In the genomic region with DNA sequence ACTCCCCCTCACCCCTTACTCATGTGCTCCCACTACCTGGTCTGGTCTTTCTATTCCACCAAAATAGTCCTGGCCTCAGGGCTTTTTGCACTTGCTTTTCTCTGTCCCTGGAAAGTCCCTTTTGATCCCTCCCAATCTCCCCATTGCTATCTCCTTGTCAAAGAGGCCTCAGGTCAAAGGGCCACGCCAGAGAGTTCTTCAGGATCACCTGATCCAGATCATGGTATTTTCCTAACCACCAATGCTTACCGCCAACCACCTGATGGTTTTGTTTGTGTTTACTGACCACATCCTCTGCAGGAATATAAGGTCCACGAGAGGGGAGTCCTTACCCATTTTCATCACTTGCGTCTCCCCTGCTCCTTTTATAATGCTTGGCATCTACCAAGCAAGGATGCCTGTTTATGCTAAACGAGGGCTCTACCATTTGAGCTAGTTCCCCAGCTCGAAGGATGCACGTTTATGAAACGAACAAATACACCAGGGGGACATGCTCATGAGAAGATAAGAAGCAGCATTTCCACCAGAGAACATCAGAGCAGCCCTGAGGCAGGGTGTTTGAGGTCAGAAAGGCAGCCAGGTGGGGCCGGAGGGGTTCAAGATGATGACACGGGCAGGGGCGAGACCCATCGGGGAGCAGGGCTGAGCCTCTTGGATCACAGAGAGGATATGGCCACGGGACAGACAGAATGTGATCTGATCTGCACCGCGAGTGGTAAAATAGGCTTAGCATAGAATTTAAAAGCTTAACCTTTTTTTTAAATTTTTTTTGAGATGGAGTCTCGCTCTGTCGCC, we compare ENCODE assay signal across 32 cellular contexts. TPM values are rescaled to one million over a fixed set of nuclear protein-coding genes. Genes with fewer than 3 reads are reported as not detected.
DNase-seq lines count a peak whose midpoint lies in the region; TF ChIP-seq lines count a peak whose summit lies in the region.
"Had no signal": no experiment of that assay in that cellular context is flagged by ENCODE, and none has a peak within 500 bp of the region (broad histone marks: within the 10 kb centered on the region; RNA-seq: fewer than 3 reads in every experiment).

No MANE protein-coding gene starts in this region.

- peak overlapping the region; percentile 63 for H3K27ac Mint-ChIP-seq in T-helper 2 cell treated with Interferon-gamma antibody and Interleukin-4, amounts not matched to agents 5 μg/mL and 100 μg/mL, for 36 hours
- no peak overlapping the region for H3K27ac Mint-ChIP-seq in neural crest cell (ENCODE audit: unreplicated experiment)
- H3K27ac Mint-ChIP-seq: CD8-positive, alpha-beta T cell; endodermal cell; H9; nephron progenitor cell had no signal

- TF ChIP-seq CTCF in neural crest cell (conservative IDR thresholded peaks at IDR 0.05) (no peak), OCI-LY7 (conservative IDR thresholded peaks at IDR 0.05; ENCODE audit: low read length) (no peak)

- no peaks in the 10 kb centered on the region for H3K36me3 Mint-ChIP-seq in T-helper 2 cell treated with Interferon-gamma antibody and Interleukin-4, amounts not matched to agents 5 μg/mL and 100 μg/mL, for 36 hours (ENCODE audit: low read depth)
- peaks cover 2% of the 10 kb centered on the region for H3K36me3 Mint-ChIP-seq in neural crest cell (ENCODE audit: low read depth)
- H3K36me3 Mint-ChIP-seq: CD8-positive, alpha-beta T cell had no signal

- H3K4me1 Mint-ChIP-seq in T-helper 2 cell treated with Interferon-gamma antibody and Interleukin-4, amounts not matched to agents 5 μg/mL and 100 μg/mL, for 36 hours (ENCODE audit: low read depth): peaks cover 13% of the 10 kb centered on the region
- H3K4me1 Mint-ChIP-seq in neural crest cell: peaks cover 8% of the 10 kb centered on the region
- H3K4me1 Mint-ChIP-seq: endodermal cell, H9, nephron progenitor cell had no signal

- no TSS peak for BruUV-seq in OCI-LY7 (replicated peaks; lab: Mats Ljungman, UMichigan)

- peaks cover 6% of the 10 kb centered on the region; the same call in 1 of the 2 replicates for H3K79me2 ChIP-seq in OCI-LY7 (ENCODE audit: insufficient read depth, low read depth, low read length)

- no peaks in the 10 kb centered on the region for H3K9me3 Mint-ChIP-seq in T-helper 2 cell treated with Interferon-gamma antibody and Interleukin-4, amounts not matched to agents 5 μg/mL and 100 μg/mL, for 36 hours
- peaks cover 3% of the 10 kb centered on the region for H3K9me3 Mint-ChIP-seq in neural crest cell
- H3K9me3 Mint-ChIP-seq: CD8-positive, alpha-beta T cell had no signal

- H3K4me3 Mint-ChIP-seq in T-helper 2 cell treated with Interferon-gamma antibody and Interleukin-4, amounts not matched to agents 5 μg/mL and 100 μg/mL, for 36 hours: peak overlapping the region; percentile 49
- H3K4me3 Mint-ChIP-seq in neural crest cell: peak overlapping the region; percentile 60
- H3K4me3 Mint-ChIP-seq: CD8-positive, alpha-beta T cell; endodermal cell; H9; nephron progenitor cell had no signal

- no peak overlapping the region for H3K4me2 ChIP-seq in OCI-LY7 (ENCODE audit: low read length)
- H3K4me2 ChIP-seq: hepatocyte had no signal

- H3K4me3 ChIP-seq in OCI-LY7 (ENCODE audit: low read depth, low read length, poor library complexity, severe bottlenecking): no peak overlapping the region
- H3K4me3 ChIP-seq: cardiac muscle cell, gastrocnemius medialis, hepatocyte, left lung, prostate gland, transverse colon had no signal

- H3K4me1 ChIP-seq in OCI-LY7 (ENCODE audit: insufficient read depth, low read length, poor library complexity, severe bottlenecking): peaks cover 9% of the 10 kb centered on the region
- H3K4me1 ChIP-seq: prostate gland had no signal

- CTCF ChIA-PET in OCI-LY7 (lab: Charles Lee; ENCODE audit: unreplicated experiment): no interaction called here

- H3K9me2 ChIP-seq in OCI-LY7 (ENCODE audit: insufficient read depth, low read length): no peaks in the 10 kb centered on the region

- no peaks in the 10 kb centered on the region for H4K20me1 ChIP-seq in OCI-LY7 (ENCODE audit: insufficient read depth, low read length)

- DNase-seq in NCI-H2196 (lab: John Stamatoyannopoulos, UW; ENCODE audit: unreplicated experiment) (peak; percentile 23), NCI-H2196 treated with DMSO at 0.1 percent for 48 hours (lab: John Stamatoyannopoulos, UW; ENCODE audit: unreplicated experiment) (no peak), H4 (ENCODE audit: low spot score) (peak; percentile 97), neural crest cell (ENCODE audit: low read depth, low spot score) (no peak), NCI-H446 (lab: John Stamatoyannopoulos, UW) (no peak), OCI-LY7 (ENCODE audit: low spot score) (no peak), NCI-H510A (lab: John Stamatoyannopoulos, UW) (no peak)
- no peak for DNase-seq in T-helper 2 cell treated with Interferon-gamma antibody and Interleukin-4, amounts not matched to agents 5 μg/mL and 100 μg/mL, for 36 hours (ENCODE audit: low spot score)
- DNase-seq: activated CD4-positive, alpha-beta T cell treated with anti-CD3 and anti-CD28 coated beads, Interleukin-2, amount 50 U/mL, for 48 hours; activated naive CD4-positive, alpha-beta T cell treated with anti-CD3 and anti-CD28 coated beads, Interleukin-2, amount 50 U/mL, for 16 hours; activated T-cell treated with anti-CD3 and anti-CD28 coated beads, Interleukin-2, amount 50 U/mL, for 1 hour; anterior cingulate cortex; CD8-positive, alpha-beta T cell; DMS53; endodermal cell; gastrocnemius medialis; GDM1; H9; Kasumi-1; left lung; midbrain; NCI-H1048; NCI-H1694 treated with DMSO at 0.1 percent for 48 hours; NCI-H2171 treated with DMSO at 0.1 percent for 48 hours; NCI-H69; nephron progenitor cell; T-helper 9 cell; transverse colon had no signal

- no peaks in the 10 kb centered on the region for H3K27me3 Mint-ChIP-seq in T-helper 2 cell treated with Interferon-gamma antibody and Interleukin-4, amounts not matched to agents 5 μg/mL and 100 μg/mL, for 36 hours (ENCODE audit: low read depth)
- H3K27me3 Mint-ChIP-seq in neural crest cell (ENCODE audit: low read depth): no peaks in the 10 kb centered on the region

- POLR2A ChIA-PET in OCI-LY7 (lab: Charles Lee): interaction anchor here (0.6 to 1.4 kb wide), 2 partner anchors 12 to 20 kb away, joined by 3 read pairs; no protein-coding TSS in a partner anchor

- no peaks in the 10 kb centered on the region for H3K36me3 ChIP-seq in OCI-LY7 (ENCODE audit: insufficient read depth, low read length)
- H3K36me3 ChIP-seq: cardiac muscle cell, gastrocnemius medialis, left lung, prostate gland, transverse colon had no signal

- H2AFZ ChIP-seq in OCI-LY7 (ENCODE audit: low read length): no peak overlapping the region
- H2AFZ ChIP-seq: hepatocyte had no signal

- intact Hi-C loops in OCI-LY7 (cut with micrococcal nuclease; ENCODE audit: unreplicated experiment): no loop called here

- no peaks in the 10 kb centered on the region for H3K9me3 ChIP-seq in OCI-LY7 (ENCODE audit: low read length)
- H3K9me3 ChIP-seq: gastrocnemius medialis, left lung, prostate gland, transverse colon had no signal

- no peak overlapping the region for H3K27ac ChIP-seq in OCI-LY7 (ENCODE audit: low read depth, low read length, poor library complexity, severe bottlenecking)
- H3K27ac ChIP-seq: 22Rv1, cardiac muscle cell, gastrocnemius medialis, hepatocyte, left lung, prostate gland, transverse colon had no signal

RNA-seq across cellular contexts. Expression of a gene that starts 43.1 kb away (rescaled TPM):
- 11.9 and 12.8 TPM in 2 replicates for total RNA-seq in H4 (2014; rRNA removed; shearing (Covaris generic))
- total RNA-seq in neural crest cell: 28.1 and 29.1 TPM in 2 replicates
- total RNA-seq in OCI-LY7 (2014; rRNA removed; shearing (Covaris generic)): 13.8 and 17.3 TPM in 2 replicates
- 32.0 and 34.5 TPM in 2 replicates for total RNA-seq in OCI-LY7 (2022)

Comparison
In these comparisons a context has a peak if more than half of its experiments do, and no peak if none do; other contexts are left out.
1. DNase-seq: peak in NCI-H2196 (single experiment) and H4 (single experiment); none in NCI-H2196 treated with DMSO at 0.1 percent for 48 hours (single experiment), T-helper 2 cell treated with Interferon-gamma antibody and Interleukin-4, amounts not matched to agents 5 μg/mL and 100 μg/mL, for 36 hours (single experiment), neural crest cell (single experiment), NCI-H446 (0 of 2), OCI-LY7 (single experiment) and NCI-H510A (single experiment).